Comparison of ENCODE assay signal across 9 cellular contexts in the genomic region with DNA sequence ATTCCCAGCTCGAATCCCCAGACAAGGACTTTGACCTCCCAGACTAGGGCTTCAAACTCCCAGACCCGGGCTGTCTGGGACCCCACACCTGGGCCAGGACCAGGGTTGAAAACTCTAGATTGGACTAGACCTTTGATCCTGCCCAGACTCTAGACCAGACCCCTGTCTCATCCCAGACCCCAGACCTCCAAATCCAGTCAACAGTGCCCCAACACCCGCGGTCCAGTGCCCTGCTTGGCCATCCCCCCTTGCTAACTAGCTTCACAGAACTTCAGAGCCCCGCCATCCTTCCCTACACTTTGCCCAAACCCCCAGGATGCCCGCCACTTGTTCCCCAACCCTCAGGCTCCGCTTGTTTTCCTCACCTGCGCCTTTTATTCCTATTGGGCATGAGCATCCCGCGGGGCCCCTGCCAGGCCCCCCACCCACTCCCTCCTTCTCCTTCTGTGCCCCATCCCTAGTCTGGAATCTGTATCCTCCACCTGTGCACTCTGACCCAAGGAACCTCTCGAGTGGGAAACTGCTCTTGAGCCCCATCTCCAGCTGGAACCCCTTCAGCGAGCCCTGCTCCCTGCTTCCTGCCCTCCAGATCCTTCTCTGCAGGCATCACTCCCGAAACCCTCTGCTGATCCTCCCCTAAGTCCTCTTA. TPM values are rescaled to one million over a fixed set of nuclear protein-coding genes. Genes with fewer than 3 reads are reported as not detected.
DNase-seq lines count a peak whose midpoint lies in the region; ATAC-seq and TF ChIP-seq lines count a peak whose summit lies in the region.
"Had no signal": no experiment of that assay in that cellular context is flagged by ENCODE, and none has a peak within 500 bp of the region (broad histone marks: within the 10 kb centered on the region; RNA-seq: fewer than 3 reads in every experiment).

No MANE protein-coding gene starts in this region.

- H3K4me1 ChIP-seq in heart right ventricle: peaks cover 27 to 58% (median 47%) of the 10 kb centered on the region in 9 donors
- peaks cover 23% of the 10 kb centered on the region for H3K4me1 ChIP-seq in mesendoderm (ENCODE audit: control insufficient read depth, low read depth, low read length)
- no peaks in the 10 kb centered on the region for H3K4me1 ChIP-seq in urinary bladder (ENCODE audit: insufficient read depth)

- peak overlapping the region; percentile 86 to 100 (median 94) for H3K27ac ChIP-seq in heart right ventricle
- H3K27ac ChIP-seq in mesendoderm (ENCODE audit: low read depth, low read length): peak overlapping the region; percentile 35
- peak overlapping the region; percentile 98 for H3K27ac ChIP-seq in urinary bladder (ENCODE audit: low read depth)

- H4K8ac ChIP-seq in mesendoderm (ENCODE audit: low read depth, low read length): no peak overlapping the region

- peaks cover 16% of the 10 kb centered on the region for H3K27me3 Mint-ChIP-seq in brain

- H3K79me1 ChIP-seq in mesendoderm (ENCODE audit: low read length): peaks cover 24% of the 10 kb centered on the region

- peak overlapping the region; percentile 96 to 99 (median 97) for H3K27ac Mint-ChIP-seq in brain

- H3K4me3 ChIP-seq in heart right ventricle (peak overlapping the region; percentile 67 to 98 (median 90)), mesendoderm (ENCODE audit: low read length) (peak overlapping the region; percentile 96), urinary bladder (ENCODE audit: low read depth, low read length) (peak overlapping the region; percentile 86)

- H3K9me3 Mint-ChIP-seq in brain: no peaks in the 10 kb centered on the region

- H3K4me2 ChIP-seq in mesendoderm (ENCODE audit: low read length): peak overlapping the region; percentile 98

- peak overlapping the region; percentile 98 for H3K56ac ChIP-seq in mesendoderm (ENCODE audit: low read length)

- peak overlapping the region; percentile 34 for H2BK5ac ChIP-seq in mesendoderm (ENCODE audit: low read length)

- H3K4me3 Mint-ChIP-seq in brain: peak overlapping the region; percentile 94 to 100 (median 98)

- peak overlapping the region; percentile 20 for H3K4ac ChIP-seq in mesendoderm (ENCODE audit: low read depth, low read length)

- H3K4me1 Mint-ChIP-seq in brain: peaks cover 80% of the 10 kb centered on the region

- DNase-seq in heart right ventricle (no peak), Right ventricle myocardium inferior (ENCODE audit: missing footprints) (no peak), mesendoderm (no peak), SK-N-DZ (ENCODE audit: low spot score) (no peak)
- DNase-seq in stimulated activated CD4-positive, alpha-beta T cell treated with anti-CD3 and anti-CD28 coated beads, Interleukin-2, amount 100 ng/mL, for 24 hours: no peak

- H3K27me3 ChIP-seq in heart right ventricle (no peaks in the 10 kb centered on the region), mesendoderm (ENCODE audit: insufficient read depth, low read length, poor library complexity) (no peaks in the 10 kb centered on the region)

- no peak overlapping the region for H2BK15ac ChIP-seq in mesendoderm (replicated peaks; ENCODE audit: low read depth)

- WGBS in heart right ventricle, 2 donors: 1% methylated on average over 13 of the region's 13 CpGs
- WGBS in mesendoderm (ENCODE audit: extremely low coverage, insufficient coverage, low lambda C conversion rate): no CpG with 5 or more reads among the region's 13 CpGs
- 1% methylated on average over 13 of the region's 13 CpGs for WGBS in urinary bladder

- H3K9ac ChIP-seq in mesendoderm (ENCODE audit: low read length): peak overlapping the region; percentile 98

- H3K79me2 ChIP-seq in mesendoderm (ENCODE audit: control insufficient read depth, insufficient read depth, low read length): peaks cover 49% of the 10 kb centered on the region

- no peak overlapping the region for H2BK120ac ChIP-seq in mesendoderm (ENCODE audit: low read depth, low read length)

- peak overlapping the region; percentile 71 for H3K23ac ChIP-seq in mesendoderm (ENCODE audit: low read length)

- H4K5ac ChIP-seq in mesendoderm (ENCODE audit: low read length): no peak overlapping the region

- no peak for TF ChIP-seq CTCF in heart right ventricle (IDR thresholded peaks at IDR 0.05)
- no peak for TF ChIP-seq CTCF in brain (conservative IDR thresholded peaks at IDR 0.05)

- H2AK5ac ChIP-seq in mesendoderm (ENCODE audit: low read length): no peak overlapping the region

- no peak for ATAC-seq in heart right ventricle
- no peak for ATAC-seq in Right ventricle myocardium inferior
- ATAC-seq in HG02610 (IDR thresholded peaks at IDR 0.05; ENCODE audit: unreplicated experiment): no peak

- H3K36me3 ChIP-seq in heart right ventricle (peaks cover 0 to 26% (median 0%) of the 10 kb centered on the region in 9 donors), mesendoderm (ENCODE audit: control insufficient read depth, insufficient read depth, low read length) (no peaks in the 10 kb centered on the region), urinary bladder (ENCODE audit: insufficient read depth) (no peaks in the 10 kb centered on the region)

- intact Hi-C loops in heart right ventricle (cut with DNase I) (loop anchor here in 1 of 10 donors (5.0 kb wide), 1 partner anchor 86 kb away; a partner anchor contains a TSS), Right ventricle myocardium inferior (cut with DNase I) (no loop called here)

- H3K36me3 Mint-ChIP-seq in brain: no peaks in the 10 kb centered on the region

- H3K18ac ChIP-seq in mesendoderm (ENCODE audit: low read length): peak overlapping the region; percentile 60

- H3K9me3 ChIP-seq in heart right ventricle: no peaks in the 10 kb centered on the region

RNA-seq across cellular contexts. Expression of a gene that starts 0.6 kb away (rescaled TPM):
- total RNA-seq in heart right ventricle (100 to 1,000 TPM; 112 to 270 (median 146) TPM), Right ventricle myocardium inferior (153 TPM), urinary bladder (96.3 TPM)
- polyA plus RNA-seq in heart right ventricle (100 to 1,000 TPM; 107 to 171 TPM), brain (ENCODE audit: insufficient read depth, low read depth, low replicate concordance) (348 TPM), urinary bladder (263 TPM)
- polyA plus RNA-seq in mesendoderm (2013, experiment 1 of 2): 218 TPM
- polyA plus RNA-seq in mesendoderm (2013, experiment 2 of 2): 223 TPM
- polyA plus RNA-seq in SK-N-DZ (2014; cell fraction: cytosol; rRNA removed): 52.3 and 58.3 TPM in 2 replicates
- polyA plus RNA-seq in SK-N-DZ (2014; cell fraction: nucleus; rRNA removed): 39.3 and 43.2 TPM in 2 replicates

RNA-seq across cellular contexts. Expression of a gene that starts 31.5 kb away (rescaled TPM):
- total RNA-seq in heart right ventricle (10 to 100 TPM in 7 of 10 donors, 1 to 10 TPM in 3; 6.2 to 16.4 (median 11.2) TPM), Right ventricle myocardium inferior (10.3 TPM), urinary bladder (0.63 TPM)
- polyA plus RNA-seq in heart right ventricle (10 to 100 TPM in 1 of 2 donors, 1 to 10 TPM in 1; 1.4 to 11.8 TPM), brain (ENCODE audit: insufficient read depth, low read depth, low replicate concordance) (18.3 TPM), urinary bladder (0.14 TPM)
- polyA plus RNA-seq in mesendoderm (2013, experiment 1 of 2): 0.48 TPM
- polyA plus RNA-seq in mesendoderm (2013, experiment 2 of 2): 0.42 TPM
- 0.03 and 0.39 TPM in 2 replicates for polyA plus RNA-seq in SK-N-DZ (2014; cell fraction: cytosol; rRNA removed)
- 0.22 and 1.5 TPM in 2 replicates for polyA plus RNA-seq in SK-N-DZ (2014; cell fraction: nucleus; rRNA removed)

RNA-seq across cellular contexts. Expression of a gene that starts 32.3 kb away (rescaled TPM):
- 10 to 100 TPM; 14.9 to 28.8 (median 21.9) TPM for total RNA-seq in heart right ventricle
- 10 to 100 TPM; 21.2 to 46.7 TPM for polyA plus RNA-seq in heart right ventricle
- 19.8 TPM for total RNA-seq in Right ventricle myocardium inferior
- 60.5 TPM for polyA plus RNA-seq in brain (ENCODE audit: insufficient read depth, low read depth, low replicate concordance)
- polyA plus RNA-seq in mesendoderm (2013, experiment 1 of 2): 1.9 TPM
- polyA plus RNA-seq in mesendoderm (2013, experiment 2 of 2): 2.2 TPM
- total RNA-seq in urinary bladder: 63.4 TPM
- polyA plus RNA-seq in urinary bladder: 35.5 TPM
- 0.92 and 2.3 TPM in 2 replicates for polyA plus RNA-seq in SK-N-DZ (2014; cell fraction: cytosol; rRNA removed)
- 10.7 and 12.1 TPM in 2 replicates for polyA plus RNA-seq in SK-N-DZ (2014; cell fraction: nucleus; rRNA removed)

RNA-seq across cellular contexts. Expression of a gene that starts 42.3 kb away (rescaled TPM):
- total RNA-seq in heart right ventricle (10 to 100 TPM; 13.2 to 45.2 (median 33.2) TPM), Right ventricle myocardium inferior (29.8 TPM), urinary bladder (0.79 TPM)
- polyA plus RNA-seq in heart right ventricle (10 to 100 TPM in 1 of 2 donors, 1 to 10 TPM in 1; 1.9 to 26.3 TPM), brain (ENCODE audit: insufficient read depth, low read depth, low replicate concordance) (0.51 TPM), urinary bladder (0.39 TPM)
- 0.06 TPM for polyA plus RNA-seq in mesendoderm (2013, experiment 1 of 2)
- polyA plus RNA-seq in mesendoderm (2013, experiment 2 of 2): 0.06 TPM
- 0.09 TPM in 1 of 2 replicates, not detected in the other for polyA plus RNA-seq in SK-N-DZ (2014; cell fraction: cytosol; rRNA removed)
- polyA plus RNA-seq in SK-N-DZ (2014; cell fraction: nucleus; rRNA removed): not detected in 2 replicates

RNA-seq across cellular contexts. Expression of a gene that starts 45.2 kb away (rescaled TPM):
- total RNA-seq in heart right ventricle: not detected
- polyA plus RNA-seq in heart right ventricle: not detected
- total RNA-seq in Right ventricle myocardium inferior: not detected
- polyA plus RNA-seq in brain (ENCODE audit: insufficient read depth, low read depth, low replicate concordance): 0.59 TPM
- 0.04 TPM for polyA plus RNA-seq in mesendoderm (2013, experiment 1 of 2)
- 0.01 TPM for polyA plus RNA-seq in mesendoderm (2013, experiment 2 of 2)
- not detected for total RNA-seq in urinary bladder
- not detected for polyA plus RNA-seq in urinary bladder
- 0.20 TPM in 1 of 2 replicates, not detected in the other for polyA plus RNA-seq in SK-N-DZ (2014; cell fraction: cytosol; rRNA removed)
- polyA plus RNA-seq in SK-N-DZ (2014; cell fraction: nucleus; rRNA removed): not detected in 2 replicates
- total RNA-seq: posterior vena cava had no signal

Comparison
In these comparisons a context has a peak if more than half of its experiments do, and no peak if none do; other contexts are left out.
1. H3K27ac ChIP-seq: peak in every context shown above with its lines; median percentile 98 in urinary bladder; 94 in heart right ventricle; 35 in mesendoderm.